Comparison of ENCODE assay signal across 18 cellular contexts in genomic region chr2:209236369-209236768, GRCh38.
DNase-seq lines count a peak whose midpoint lies in the region; ATAC-seq and TF ChIP-seq lines count a peak whose summit lies in the region.
"Had no signal": no experiment of that assay in that cellular context is flagged by ENCODE, and none has a peak within 500 bp of the region (broad histone marks: within the 10 kb centered on the region; RNA-seq: fewer than 3 reads in every experiment).

No MANE protein-coding gene starts in this region.

- POLR2A ChIA-PET in WTC11 (lab: Charles Lee) = interaction anchor here (0.6 kb wide), 1 partner anchor 588 kb away, joined by 3 read pairs; no protein-coding TSS in a partner anchor

- peaks cover 14% of the 10 kb centered on the region for H3K36me3 Mint-ChIP-seq in WTC11
- H3K36me3 Mint-ChIP-seq: type B pancreatic cell had no signal

- peaks cover 27% of the 10 kb centered on the region for H3K4me1 Mint-ChIP-seq in WTC11
- H3K4me1 Mint-ChIP-seq: activated CD4-positive, alpha-beta T cell treated with anti-CD3 and anti-CD28 coated beads for 36 hours; naive thymus-derived CD4-positive, alpha-beta T cell had no signal

- peaks cover 9% of the 10 kb centered on the region for H3K9me3 Mint-ChIP-seq in WTC11
- H3K9me3 Mint-ChIP-seq: type B pancreatic cell had no signal

- ATAC-seq in WTC11 (peak; percentile 99), GM18511 (IDR thresholded peaks at IDR 0.05; ENCODE audit: unreplicated experiment) (no peak)
- no peak for ATAC-seq in activated CD4-positive, CD25-positive, alpha-beta regulatory T cell treated with anti-CD3 and anti-CD28 coated beads, Interleukin-2, amount 50 U/mL, for 24 hours
- ATAC-seq: activated CD4-positive, alpha-beta T cell treated with anti-CD3 and anti-CD28 coated beads for 36 hours; naive thymus-derived CD4-positive, alpha-beta T cell had no signal

- peak overlapping the region; percentile 83 for H3K27ac Mint-ChIP-seq in WTC11
- H3K27ac Mint-ChIP-seq: activated CD4-positive, alpha-beta T cell treated with anti-CD3 and anti-CD28 coated beads for 36 hours; naive thymus-derived CD4-positive, alpha-beta T cell; type B pancreatic cell had no signal

- H3K27me3 Mint-ChIP-seq in WTC11 (ENCODE audit: low read depth) = no peaks in the 10 kb centered on the region
- H3K27me3 Mint-ChIP-seq: activated CD4-positive, alpha-beta T cell treated with anti-CD3 and anti-CD28 coated beads for 36 hours; naive thymus-derived CD4-positive, alpha-beta T cell had no signal

- CTCF ChIA-PET in WTC11 (lab: Charles Lee) = interaction anchor here (0.5 to 1.1 kb wide), 3 partner anchors 14 to 770 kb away, joined by 3 to 4 read pairs (median 3); no protein-coding TSS in a partner anchor

- TF ChIP-seq CTCF in WTC11 (IDR thresholded peaks at IDR 0.05) = no peak

- H3K4me3 Mint-ChIP-seq in WTC11 = no peak overlapping the region
- H3K4me3 Mint-ChIP-seq: activated CD4-positive, alpha-beta T cell treated with anti-CD3 and anti-CD28 coated beads for 36 hours; naive thymus-derived CD4-positive, alpha-beta T cell; type B pancreatic cell had no signal

- peak; percentile 7 for DNase-seq in COLO829 (ENCODE audit: low spot score)
- DNase-seq in HT1080 (ENCODE audit: low read depth) = peak; percentile 2
- peak; percentile 14 for DNase-seq in WTC11 (ENCODE audit: low spot score)
- DNase-seq in left kidney (ENCODE audit: low read depth, low spot score) = peak; percentile 8
- no peak for DNase-seq in effector CD4-positive, alpha-beta T cell
- DNase-seq: activated CD4-positive, alpha-beta T cell treated with anti-CD3 and anti-CD28 coated beads for 36 hours; activated effector memory CD4-positive, alpha-beta T cell treated with Interleukin-2 at 50 U/mL for 16 hours; adrenal gland; Caco-2; central memory CD4-positive, alpha-beta T cell; naive thymus-derived CD4-positive, alpha-beta T cell; NCI-H146; Peyer's patch; posterior cingulate gyrus; stomach had no signal

TF ChIP-seq in WTC11, 78 proteins besides CTCF, POLR2A, EP300 and RAD21:
- TF ChIP-seq CBFB (CRISPR knock-in tag; IDR thresholded peaks at IDR 0.05; ENCODE audit: low read depth) = no peak
- peak; percentile 45; the same call in 1 of the 2 replicates for TF ChIP-seq PRDM15 (CRISPR knock-in tag; IDR thresholded peaks at IDR 0.05)
- TF ChIP-seq JUN (CRISPR knock-in tag; IDR thresholded peaks at IDR 0.05) = no peak
- no peak for TF ChIP-seq NFYB (CRISPR knock-in tag; conservative IDR thresholded peaks at IDR 0.05; ENCODE audit: low read depth)
- no peak for TF ChIP-seq ZNF423 (CRISPR knock-in tag; IDR thresholded peaks at IDR 0.05)
- TF ChIP-seq ARID4B (CRISPR knock-in tag; IDR thresholded peaks at IDR 0.05; ENCODE audit: borderline replicate concordance) = no peak
- TF ChIP-seq ZNF396 (CRISPR knock-in tag; IDR thresholded peaks at IDR 0.05; ENCODE audit: borderline replicate concordance) = no peak
- TF ChIP-seq ZNF121 (CRISPR knock-in tag; IDR thresholded peaks at IDR 0.05) = no peak
- peak; percentile 35; the same call in 1 of the 2 replicates for TF ChIP-seq ZBTB21 (CRISPR knock-in tag; IDR thresholded peaks at IDR 0.05; ENCODE audit: borderline replicate concordance)
